Comparison of ENCODE assay signal across 1 cellular context in the genomic region with DNA sequence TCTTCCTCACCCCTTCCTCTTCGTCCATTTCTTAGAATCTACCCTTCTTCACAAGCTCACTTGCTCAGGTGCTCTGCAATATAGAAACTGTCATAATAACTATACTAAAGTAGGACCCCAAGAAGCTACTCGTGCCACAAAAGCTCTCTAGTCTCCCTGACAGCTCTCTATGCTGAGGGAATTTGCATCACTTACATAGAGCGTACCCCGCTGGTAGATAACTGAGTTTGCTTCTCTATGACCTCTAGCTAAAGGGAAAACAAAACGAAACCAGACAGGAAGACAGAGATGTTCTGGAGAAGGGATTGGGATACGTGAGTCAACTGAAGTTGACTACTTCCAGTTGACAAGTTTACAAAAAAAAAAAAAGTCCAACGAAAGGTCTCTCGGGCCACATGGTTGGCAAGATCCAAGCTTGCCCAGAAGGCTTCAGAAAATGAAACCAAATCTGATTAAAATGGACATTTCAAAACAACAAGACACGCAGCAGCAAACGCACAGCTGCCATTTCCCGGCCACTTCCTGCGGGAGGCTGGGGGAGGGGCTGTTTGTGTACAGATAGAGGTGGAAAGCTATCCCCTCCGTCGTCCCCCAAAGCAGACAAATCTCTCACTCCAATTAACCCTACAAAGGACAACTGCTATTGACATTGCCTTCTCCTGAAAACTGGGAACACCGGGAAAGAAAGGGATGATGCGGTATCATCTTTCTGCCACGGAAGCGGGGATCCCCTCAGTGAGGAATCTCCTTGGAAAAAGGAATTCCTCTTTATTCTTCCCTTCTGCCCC.
TF ChIP-seq lines count a peak whose summit lies in the region.

No MANE protein-coding gene starts in this region.

TF ChIP-seq in HepG2, 621 proteins besides CTCF, POLR2A, EP300 and RAD21 (continued from another document and continues in another):
- TF ChIP-seq, protein P1, sequence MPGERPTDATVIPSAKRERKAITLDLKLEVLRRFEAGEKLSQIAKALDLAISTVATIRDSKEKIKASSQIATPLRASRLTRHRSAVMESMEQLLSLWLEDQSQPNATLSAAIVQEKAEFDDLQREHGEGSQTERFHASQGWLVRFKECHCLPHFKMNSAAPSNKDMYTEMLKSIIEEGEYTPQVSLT (CRISPR knock-in tag; IDR thresholded peaks at IDR 0.05; ENCODE audit: borderline replicate concordance, low read depth): no peak
- no peak for TF ChIP-seq HDAC6 (IDR thresholded peaks at IDR 0.05; ENCODE audit: low read depth, low read length)
- TF ChIP-seq, protein P2, sequence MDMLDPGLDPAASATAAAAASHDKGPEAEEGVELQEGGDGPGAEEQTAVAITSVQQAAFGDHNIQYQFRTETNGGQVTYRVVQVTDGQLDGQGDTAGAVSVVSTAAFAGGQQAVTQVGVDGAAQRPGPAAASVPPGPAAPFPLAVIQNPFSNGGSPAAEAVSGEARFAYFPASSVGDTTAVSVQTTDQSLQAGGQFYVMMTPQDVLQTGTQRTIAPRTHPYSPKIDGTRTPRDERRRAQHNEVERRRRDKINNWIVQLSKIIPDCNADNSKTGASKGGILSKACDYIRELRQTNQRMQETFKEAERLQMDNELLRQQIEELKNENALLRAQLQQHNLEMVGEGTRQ (IDR thresholded peaks at IDR 0.05; ENCODE audit: low read depth, low read length): no peak
- TF ChIP-seq, protein P2 (CRISPR knock-in tag; IDR thresholded peaks at IDR 0.05; ENCODE audit: borderline replicate concordance): no peak
- TF ChIP-seq ZNF83 (CRISPR knock-in tag; IDR thresholded peaks at IDR 0.05; ENCODE audit: borderline replicate concordance): no peak
- TF ChIP-seq ZNF891 (CRISPR knock-in tag; IDR thresholded peaks at IDR 0.05): no peak
- TF ChIP-seq ATF1 (CRISPR knock-in tag; IDR thresholded peaks at IDR 0.05): no peak
- TF ChIP-seq ZNF746 (CRISPR knock-in tag; IDR thresholded peaks at IDR 0.05): no peak
- no peak for TF ChIP-seq ZNF224 (CRISPR knock-in tag; IDR thresholded peaks at IDR 0.05)
- no peak for TF ChIP-seq DMTF1 (CRISPR knock-in tag; IDR thresholded peaks at IDR 0.05)
- TF ChIP-seq THRA (CRISPR knock-in tag; IDR thresholded peaks at IDR 0.05; ENCODE audit: borderline replicate concordance): no peak
- no peak for TF ChIP-seq CEBPG (CRISPR knock-in tag; IDR thresholded peaks at IDR 0.05)
- no peak for TF ChIP-seq SOX5 (CRISPR knock-in tag; IDR thresholded peaks at IDR 0.05; ENCODE audit: borderline replicate concordance)
- no peak for TF ChIP-seq ZNF512 (CRISPR knock-in tag; IDR thresholded peaks at IDR 0.05)
- no peak; the same call in 1 of the 2 replicates for TF ChIP-seq RXRB (CRISPR knock-in tag; IDR thresholded peaks at IDR 0.05; ENCODE audit: borderline replicate concordance)
- TF ChIP-seq, protein P3, sequence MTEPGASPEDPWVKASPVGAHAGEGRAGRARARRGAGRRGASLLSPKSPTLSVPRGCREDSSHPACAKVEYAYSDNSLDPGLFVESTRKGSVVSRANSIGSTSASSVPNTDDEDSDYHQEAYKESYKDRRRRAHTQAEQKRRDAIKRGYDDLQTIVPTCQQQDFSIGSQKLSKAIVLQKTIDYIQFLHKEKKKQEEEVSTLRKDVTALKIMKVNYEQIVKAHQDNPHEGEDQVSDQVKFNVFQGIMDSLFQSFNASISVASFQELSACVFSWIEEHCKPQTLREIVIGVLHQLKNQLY (CRISPR knock-in tag; IDR thresholded peaks at IDR 0.05): no peak
- TF ChIP-seq AHDC1 (CRISPR knock-in tag; IDR thresholded peaks at IDR 0.05; ENCODE audit: borderline replicate concordance): no peak
- TF ChIP-seq HDAC2 (CRISPR knock-in tag; IDR thresholded peaks at IDR 0.05): no peak
- no peak for TF ChIP-seq HNRNPL (IDR thresholded peaks at IDR 0.05; ENCODE audit: low read depth, low read length)
- TF ChIP-seq ZNF598 (CRISPR knock-in tag; IDR thresholded peaks at IDR 0.05; ENCODE audit: borderline replicate concordance): no peak
- TF ChIP-seq BCL6 (CRISPR knock-in tag; IDR thresholded peaks at IDR 0.05): no peak
- no peak for TF ChIP-seq SETDB1 (CRISPR knock-in tag; IDR thresholded peaks at IDR 0.05; ENCODE audit: borderline replicate concordance)
- TF ChIP-seq, protein P4, sequence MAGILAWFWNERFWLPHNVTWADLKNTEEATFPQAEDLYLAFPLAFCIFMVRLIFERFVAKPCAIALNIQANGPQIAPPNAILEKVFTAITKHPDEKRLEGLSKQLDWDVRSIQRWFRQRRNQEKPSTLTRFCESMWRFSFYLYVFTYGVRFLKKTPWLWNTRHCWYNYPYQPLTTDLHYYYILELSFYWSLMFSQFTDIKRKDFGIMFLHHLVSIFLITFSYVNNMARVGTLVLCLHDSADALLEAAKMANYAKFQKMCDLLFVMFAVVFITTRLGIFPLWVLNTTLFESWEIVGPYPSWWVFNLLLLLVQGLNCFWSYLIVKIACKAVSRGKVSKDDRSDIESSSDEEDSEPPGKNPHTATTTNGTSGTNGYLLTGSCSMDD (CRISPR knock-in tag; IDR thresholded peaks at IDR 0.05): no peak
- TF ChIP-seq ZNF678 (CRISPR knock-in tag; IDR thresholded peaks at IDR 0.05): no peak
- TF ChIP-seq KLF12 (CRISPR knock-in tag; IDR thresholded peaks at IDR 0.05; ENCODE audit: borderline replicate concordance): no peak
- TF ChIP-seq ZBTB42 (CRISPR knock-in tag; IDR thresholded peaks at IDR 0.05): no peak
- no peak for TF ChIP-seq SATB2 (CRISPR knock-in tag; IDR thresholded peaks at IDR 0.05)
- TF ChIP-seq ZNF280D (CRISPR knock-in tag; IDR thresholded peaks at IDR 0.05): no peak
- no peak for TF ChIP-seq ZZZ3 (CRISPR knock-in tag; IDR thresholded peaks at IDR 0.05; ENCODE audit: borderline replicate concordance)
- TF ChIP-seq TFDP1 (CRISPR knock-in tag; IDR thresholded peaks at IDR 0.05; ENCODE audit: borderline replicate concordance): no peak
- no peak for TF ChIP-seq ZNF562 (CRISPR knock-in tag; IDR thresholded peaks at IDR 0.05; ENCODE audit: borderline replicate concordance)
- no peak for TF ChIP-seq POLR2AphosphoS2 (IDR thresholded peaks at IDR 0.05; ENCODE audit: low read depth, low read length)
- no peak for TF ChIP-seq ZNF724P (CRISPR knock-in tag; IDR thresholded peaks at IDR 0.05; ENCODE audit: borderline replicate concordance)
- no peak for TF ChIP-seq PHB2 (IDR thresholded peaks at IDR 0.05; ENCODE audit: partially characterized antibody)
- TF ChIP-seq ZNF232 (CRISPR knock-in tag; IDR thresholded peaks at IDR 0.05; ENCODE audit: borderline replicate concordance): no peak
- no peak for TF ChIP-seq ARID2 (CRISPR knock-in tag; IDR thresholded peaks at IDR 0.05; ENCODE audit: borderline replicate concordance)
- TF ChIP-seq NR3C1 (CRISPR knock-in tag; IDR thresholded peaks at IDR 0.05): no peak
- TF ChIP-seq ZNF841 (CRISPR knock-in tag; IDR thresholded peaks at IDR 0.05; ENCODE audit: borderline replicate concordance): no peak
